ENCODE assay signal across 8 cellular contexts in genomic region chr7:108459922-108460551, GRCh38. TPM values are rescaled to one million over a fixed set of nuclear protein-coding genes. Genes with fewer than 3 reads are reported as not detected.
A peak's percentile ranks its signal among the peaks of the same experiment; 100 is the strongest.
DNase-seq lines count a peak whose midpoint lies in the region; ATAC-seq, FAIRE-seq and TF ChIP-seq lines count a peak whose summit lies in the region.

No MANE protein-coding gene starts in this region.

- peak; percentile 71 for FAIRE-seq in RCC 7860 (lab: Jason Lieb, UNC)

- no peaks in the 10 kb centered on the region for H3K4me1 Mint-ChIP-seq in stimulated activated memory B cell treated with anti-CD40 and anti-IgM and Interleukin-4, amounts not matched to agents 10 μg/mL and 1 μg/mL and 100 μg/mL, for 72 hours
- peaks cover 8% of the 10 kb centered on the region for H3K4me1 Mint-ChIP-seq in activated CD4-positive, alpha-beta memory T cell treated with anti-CD3 and anti-CD28 coated beads, Interleukin-2, amount 10 ng/mL, durations not matched to agents 7 days and 5 days

- peaks cover 25% of the 10 kb centered on the region for H3K27me3 Mint-ChIP-seq in stimulated activated memory B cell treated with anti-CD40 and anti-IgM and Interleukin-4, amounts not matched to agents 10 μg/mL and 1 μg/mL and 100 μg/mL, for 72 hours
- peaks cover 50% of the 10 kb centered on the region for H3K27me3 Mint-ChIP-seq in activated CD4-positive, alpha-beta memory T cell treated with anti-CD3 and anti-CD28 coated beads, Interleukin-2, amount 10 ng/mL, durations not matched to agents 7 days and 5 days

- H3K9me3 ChIP-seq in esophagus muscularis mucosa, result no peaks in the 10 kb centered on the region

- peaks cover 0 to 47% (median 23%) of the 10 kb centered on the region in 4 donors for H3K27me3 ChIP-seq in esophagus muscularis mucosa

- H3K4me3 ChIP-seq in esophagus muscularis mucosa, result no peak overlapping the region

- no peak for TF ChIP-seq POLR2A in esophagus muscularis mucosa (IDR thresholded peaks at IDR 0.05; ENCODE audit: low read depth)

- no peak overlapping the region for H3K4me3 Mint-ChIP-seq in stimulated activated memory B cell treated with anti-CD40 and anti-IgM and Interleukin-4, amounts not matched to agents 10 μg/mL and 1 μg/mL and 100 μg/mL, for 72 hours
- H3K4me3 Mint-ChIP-seq in activated CD4-positive, alpha-beta memory T cell treated with anti-CD3 and anti-CD28 coated beads, Interleukin-2, amount 10 ng/mL, durations not matched to agents 7 days and 5 days, result no peak overlapping the region

- H3K4me1 ChIP-seq in esophagus muscularis mucosa, result peaks cover 14 to 24% (median 20%) of the 10 kb centered on the region in 4 donors

- TF ChIP-seq RAD21 in Ishikawa (IDR thresholded peaks at IDR 0.05; ENCODE audit: low read depth), result peak; percentile 68

- no peaks in the 10 kb centered on the region for H3K9me3 Mint-ChIP-seq in stimulated activated memory B cell treated with anti-CD40 and anti-IgM and Interleukin-4, amounts not matched to agents 10 μg/mL and 1 μg/mL and 100 μg/mL, for 72 hours
- no peaks in the 10 kb centered on the region for H3K9me3 Mint-ChIP-seq in activated CD4-positive, alpha-beta memory T cell treated with anti-CD3 and anti-CD28 coated beads, Interleukin-2, amount 10 ng/mL, durations not matched to agents 7 days and 5 days

- peak; percentile 55 for ATAC-seq in stimulated activated memory B cell treated with anti-CD40 and anti-IgM and Interleukin-4, amounts not matched to agents 10 μg/mL and 1 μg/mL and 100 μg/mL, for 72 hours

- peak; percentile 21 for DNase-seq in stimulated activated CD4-positive, alpha-beta T cell treated with anti-CD3 and anti-CD28 coated beads, Interleukin-15, amount 100 ng/mL, for 24 hours
- no peak for DNase-seq in stimulated activated CD4-positive, alpha-beta T cell treated with anti-CD3 and anti-CD28 coated beads, Interleukin-4, amount 100 ng/mL, for 1 hour
- peak; percentile 43 for DNase-seq in RCC 7860 (ENCODE audit: low spot score)
- DNase-seq in esophagus muscularis mucosa (ENCODE audit: extremely low spot score), result no peak
- no peak for DNase-seq in activated CD4-positive, alpha-beta memory T cell treated with anti-CD3 and anti-CD28 coated beads, Interleukin-2, amount 10 ng/mL, durations not matched to agents 7 days and 5 days
- no peak for DNase-seq in activated T-cell treated with anti-CD3 and anti-CD28 coated beads, Interleukin-2, amount 50 U/mL, for 48 hours

- intact Hi-C loops in esophagus muscularis mucosa (cut with DNase I), result no loop called here

- TF ChIP-seq EP300 in Ishikawa (IDR thresholded peaks at IDR 0.05; ENCODE audit: borderline replicate concordance) (no peak), esophagus muscularis mucosa (IDR thresholded peaks at IDR 0.05) (no peak)

- H3K27ac Mint-ChIP-seq in stimulated activated memory B cell treated with anti-CD40 and anti-IgM and Interleukin-4, amounts not matched to agents 10 μg/mL and 1 μg/mL and 100 μg/mL, for 72 hours, result no peak overlapping the region
- no peak overlapping the region for H3K27ac Mint-ChIP-seq in activated CD4-positive, alpha-beta memory T cell treated with anti-CD3 and anti-CD28 coated beads, Interleukin-2, amount 10 ng/mL, durations not matched to agents 7 days and 5 days

- no peaks in the 10 kb centered on the region for H3K36me3 ChIP-seq in esophagus muscularis mucosa

- H3K27ac ChIP-seq in esophagus muscularis mucosa (replicated peaks in 1 of 4), result no peak overlapping the region

- 48% methylated on average over 3 of the region's 3 CpGs for WGBS in esophagus muscularis mucosa

- TF ChIP-seq CTCF in esophagus muscularis mucosa (IDR thresholded peaks at IDR 0.05), result peak; percentile 6 to 30 (median 13)

- CTCF ChIA-PET in activated CD4-positive, alpha-beta memory T cell treated with anti-CD3 and anti-CD28 coated beads, Interleukin-2, amount 10 ng/mL, durations not matched to agents 7 days and 5 days (lab: Charles Lee), result interaction anchor here (1.0 kb wide), 1 partner anchor 25 kb away, joined by 3 read pairs; no protein-coding TSS in a partner anchor

- no peaks in the 10 kb centered on the region for H3K36me3 Mint-ChIP-seq in stimulated activated memory B cell treated with anti-CD40 and anti-IgM and Interleukin-4, amounts not matched to agents 10 μg/mL and 1 μg/mL and 100 μg/mL, for 72 hours
- H3K36me3 Mint-ChIP-seq in activated CD4-positive, alpha-beta memory T cell treated with anti-CD3 and anti-CD28 coated beads, Interleukin-2, amount 10 ng/mL, durations not matched to agents 7 days and 5 days (ENCODE audit: low read depth), result no peaks in the 10 kb centered on the region

- POLR2A ChIA-PET in activated CD4-positive, alpha-beta memory T cell treated with anti-CD3 and anti-CD28 coated beads, Interleukin-2, amount 10 ng/mL, durations not matched to agents 7 days and 5 days (lab: Charles Lee), result no interaction called here

TF ChIP-seq in Ishikawa, 13 proteins besides CTCF, POLR2A, EP300 and RAD21:
- TF ChIP-seq, protein P1, sequence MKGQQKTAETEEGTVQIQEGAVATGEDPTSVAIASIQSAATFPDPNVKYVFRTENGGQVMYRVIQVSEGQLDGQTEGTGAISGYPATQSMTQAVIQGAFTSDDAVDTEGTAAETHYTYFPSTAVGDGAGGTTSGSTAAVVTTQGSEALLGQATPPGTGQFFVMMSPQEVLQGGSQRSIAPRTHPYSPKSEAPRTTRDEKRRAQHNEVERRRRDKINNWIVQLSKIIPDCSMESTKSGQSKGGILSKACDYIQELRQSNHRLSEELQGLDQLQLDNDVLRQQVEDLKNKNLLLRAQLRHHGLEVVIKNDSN (IDR thresholded peaks at IDR 0.05), result no peak
- TF ChIP-seq MAX (IDR thresholded peaks at IDR 0.05) (no peak), NFIC (IDR thresholded peaks at IDR 0.05) (no peak), YY1 (IDR thresholded peaks at IDR 0.05; ENCODE audit: low read depth) (no peak), TEAD4 (IDR thresholded peaks at IDR 0.05) (no peak), CREB1 (IDR thresholded peaks at IDR 0.05; ENCODE audit: low read depth) (no peak), ZBTB7A (IDR thresholded peaks at IDR 0.05; ENCODE audit: low read depth) (no peak), TCF12 (IDR thresholded peaks at IDR 0.05; ENCODE audit: low read depth) (no peak), TAF1 (IDR thresholded peaks at IDR 0.05; ENCODE audit: low read depth) (no peak), EGR1 (IDR thresholded peaks at IDR 0.05) (no peak)

RNA-seq across cellular contexts. Expression of gene NRCAM, which starts 3.8 kb away (rescaled TPM):
- total RNA-seq in esophagus muscularis mucosa, result 1 to 10 TPM; 2.9 to 5.2 (median 3.3) TPM
- total RNA-seq in activated CD4-positive, alpha-beta memory T cell treated with anti-CD3 and anti-CD28 coated beads, Interleukin-2, amount 10 ng/mL, durations not matched to agents 7 days and 5 days, result not detected

Comparison
In these comparisons a context has a peak if more than half of its experiments do, and no peak if none do; other contexts are left out.
1. DNase-seq: peak in stimulated activated CD4-positive, alpha-beta T cell treated with anti-CD3 and anti-CD28 coated beads, Interleukin-15, amount 100 ng/mL, for 24 hours (single experiment) and RCC 7860 (single experiment); none in stimulated activated CD4-positive, alpha-beta T cell treated with anti-CD3 and anti-CD28 coated beads, Interleukin-4, amount 100 ng/mL, for 1 hour (single experiment), esophagus muscularis mucosa (single experiment), activated CD4-positive, alpha-beta memory T cell treated with anti-CD3 and anti-CD28 coated beads, Interleukin-2, amount 10 ng/mL, durations not matched to agents 7 days and 5 days (single experiment) and activated T-cell treated with anti-CD3 and anti-CD28 coated beads, Interleukin-2, amount 50 U/mL, for 48 hours (0 of 2).